Comparison of ENCODE assay signal across 18 cellular contexts in the genomic region with DNA sequence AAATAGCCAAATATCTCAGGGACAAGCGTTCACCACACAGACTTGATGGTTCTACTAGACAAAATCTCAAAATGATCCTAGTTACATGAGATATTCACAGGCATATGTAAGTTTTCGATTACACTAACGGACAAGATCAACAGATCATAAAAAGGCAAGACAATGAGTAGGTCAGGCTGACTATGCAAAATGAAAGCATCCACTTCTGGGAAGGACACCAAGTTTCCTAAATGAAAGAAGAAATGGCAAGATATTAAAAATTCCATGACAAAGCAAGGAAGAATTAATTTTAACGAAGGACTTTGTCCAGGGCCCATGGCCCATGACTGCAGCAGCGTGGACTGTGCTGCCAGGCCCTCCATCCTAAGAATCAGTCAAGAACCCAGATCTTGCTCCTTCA.
"Had no signal": no experiment of that assay in that cellular context is flagged by ENCODE, and none has a peak within 500 bp of the region (broad histone marks: within the 10 kb centered on the region; RNA-seq: fewer than 3 reads in every experiment).

No MANE protein-coding gene starts in this region.

- H3K9me3 ChIP-seq: sigmoid colon, upper lobe of right lung had no signal

- H3K4me3 ChIP-seq: dorsolateral prefrontal cortex, sigmoid colon, SK-N-MC, upper lobe of right lung had no signal

- H3K4me1 ChIP-seq: upper lobe of right lung had no signal

- H3K36me3 ChIP-seq: sigmoid colon had no signal

- ATAC-seq: stimulated activated naive B cell treated with anti-CD40 and anti-IgM and Interleukin-4, amounts not matched to agents 10 μg/mL and 1 μg/mL and 100 μg/mL, for 72 hours; upper lobe of right lung had no signal

- H3K9me3 Mint-ChIP-seq: immature natural killer cell had no signal

- H3K27me3 Mint-ChIP-seq: activated B cell treated with CpG ODN at 0.5 μM for 24 hours; stimulated activated naive B cell treated with anti-CD40 and anti-IgM and Interleukin-4, amounts not matched to agents 10 μg/mL and 1 μg/mL and 100 μg/mL, for 72 hours had no signal

- H3K4me1 Mint-ChIP-seq: brain, endodermal cell, nephron had no signal

- DNase-seq: activated B cell treated with CpG ODN at 0.5 μM for 24 hours; activated CD4-positive, alpha-beta T cell treated with anti-CD3 and anti-CD28 coated beads for 48 hours; activated CD8-positive, alpha-beta memory T cell treated with anti-CD3 and anti-CD28 coated beads, Interleukin-2, amount 50 U/mL, for 4 hours; activated effector memory CD4-positive, alpha-beta T cell treated with Interleukin-2 at 50 U/mL for 16 hours; activated naive CD4-positive, alpha-beta T cell treated with anti-CD3 and anti-CD28 coated beads, Interleukin-2, amount 50 U/mL, for 16 hours; activated T-cell treated with anti-CD3 and anti-CD28 coated beads, Interleukin-2, amount 50 U/mL, for 48 hours; caudate nucleus; dorsolateral prefrontal cortex; endodermal cell; immature natural killer cell; mesendoderm; sigmoid colon; stimulated activated naive B cell treated with anti-CD40 and anti-IgM and Interleukin-4, amounts not matched to agents 10 μg/mL and 1 μg/mL and 100 μg/mL, for 72 hours; T-helper 9 cell; upper lobe of right lung had no signal

- H3K27ac Mint-ChIP-seq: activated B cell treated with CpG ODN at 0.5 μM for 24 hours; brain; endodermal cell; nephron; stimulated activated naive B cell treated with anti-CD40 and anti-IgM and Interleukin-4, amounts not matched to agents 10 μg/mL and 1 μg/mL and 100 μg/mL, for 72 hours had no signal

- H3K27me3 ChIP-seq: dorsolateral prefrontal cortex, sigmoid colon, upper lobe of right lung had no signal

- H3K4me3 Mint-ChIP-seq: activated B cell treated with CpG ODN at 0.5 μM for 24 hours; brain; endodermal cell; immature natural killer cell; nephron; stimulated activated naive B cell treated with anti-CD40 and anti-IgM and Interleukin-4, amounts not matched to agents 10 μg/mL and 1 μg/mL and 100 μg/mL, for 72 hours had no signal
